13 cellular contexts compared by ENCODE assay signal in the genomic region with DNA sequence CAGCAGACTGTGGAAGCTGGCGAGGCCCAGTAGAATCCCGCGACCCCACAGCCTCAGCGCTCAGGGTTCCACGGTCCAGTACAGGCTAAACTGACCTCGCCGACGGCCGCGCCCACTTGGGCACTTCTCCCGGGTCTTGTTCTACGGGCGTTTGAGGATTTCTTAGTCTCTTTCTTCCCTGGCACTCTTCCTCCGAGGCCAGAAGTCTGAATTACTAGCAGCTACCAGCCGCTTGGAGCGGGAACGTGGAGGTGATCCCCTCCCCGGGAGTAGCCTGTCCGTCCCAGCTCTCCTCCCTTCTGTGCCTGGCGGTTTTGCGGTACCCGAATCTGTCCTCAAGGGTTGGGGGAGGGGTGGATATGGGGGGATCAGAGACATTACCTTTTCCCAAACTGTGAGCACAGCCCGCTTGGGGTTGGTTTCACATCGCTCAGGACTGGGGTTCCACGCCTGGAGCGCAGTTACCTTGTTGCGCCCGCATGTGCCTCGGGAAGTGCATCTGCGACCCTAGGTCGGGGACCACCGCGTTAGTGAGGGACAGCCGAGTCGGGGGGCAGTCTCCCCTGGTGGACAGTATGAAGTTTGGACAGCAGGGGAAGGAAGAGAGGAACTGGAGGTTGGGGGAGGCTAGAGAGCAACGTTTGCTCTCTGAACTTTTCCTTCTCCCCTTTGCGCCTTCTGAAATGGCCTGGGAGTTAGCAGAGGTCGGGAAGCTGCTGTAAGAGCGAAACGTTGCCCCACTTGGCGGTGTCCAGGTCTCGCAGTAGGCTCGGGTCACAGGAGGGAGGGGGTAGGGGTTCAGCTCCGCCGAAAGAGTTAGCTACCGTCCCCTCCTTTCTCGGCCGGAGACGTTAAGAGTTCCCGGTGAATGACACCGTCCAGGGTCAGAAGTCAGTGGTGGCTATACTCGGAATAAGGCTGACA.
DNase-seq lines count a peak whose midpoint lies in the region; ATAC-seq and TF ChIP-seq lines count a peak whose summit lies in the region.
"Had no signal": no experiment of that assay in that cellular context is flagged by ENCODE, and none has a peak within 500 bp of the region (broad histone marks: within the 10 kb centered on the region; RNA-seq: fewer than 3 reads in every experiment).

No MANE protein-coding gene starts in this region.

- no peak overlapping the region for H3K4ac ChIP-seq in IMR-90 (ENCODE audit: low read depth, low read length)

- in situ Hi-C loops in IMR-90 (cut with MboI; ENCODE audit: low sequenced_read_pairs), result no loop called here

- H4K20me1 ChIP-seq in IMR-90 (ENCODE audit: insufficient read depth, low read length) (no peaks in the 10 kb centered on the region), neural cell (ENCODE audit: insufficient read depth) (no peaks in the 10 kb centered on the region)

- no peak overlapping the region for H2AK9ac ChIP-seq in IMR-90 (replicated peaks; ENCODE audit: low read depth, low read length, poor library complexity)

- no peak overlapping the region for H2BK5ac ChIP-seq in IMR-90 (ENCODE audit: low read depth, low read length, poor library complexity, severe bottlenecking)

- no peaks in the 10 kb centered on the region for H3K9me2 ChIP-seq in neural cell (ENCODE audit: insufficient read depth, low read length)

- no peak overlapping the region for H2BK120ac ChIP-seq in IMR-90 (ENCODE audit: low read depth, low read length)

- no peak overlapping the region for H4K8ac ChIP-seq in IMR-90 (ENCODE audit: low read depth in 2 of 2, low read length in 2 of 2)

- H3F3A ChIP-seq in neural cell (ENCODE audit: insufficient read depth, low read length, poor library complexity, severe bottlenecking), result peaks cover 5% of the 10 kb centered on the region

- H2BK15ac ChIP-seq in IMR-90 (ENCODE audit: low read depth, low read length), result no peak overlapping the region

- peaks cover 0 to 14% of the 10 kb centered on the region in 2 donors for H3K36me3 Mint-ChIP-seq in CD14-positive monocyte
- peaks cover 5% of the 10 kb centered on the region for H3K36me3 Mint-ChIP-seq in activated CD4-positive, alpha-beta memory T cell treated with anti-CD3 and anti-CD28 coated beads for 36 hours

- H3K9me3 Mint-ChIP-seq in CD14-positive monocyte, result peaks cover 0 to 40% (median 18%) of the 10 kb centered on the region in 7 donors
- H3K9me3 Mint-ChIP-seq in activated CD4-positive, alpha-beta memory T cell treated with anti-CD3 and anti-CD28 coated beads for 36 hours, result no peaks in the 10 kb centered on the region
- H3K9me3 Mint-ChIP-seq: natural killer cell treated with Interleukin-12 subunit alpha and Interleukin-12 subunit beta and Interleukin-15 and Interleukin-18, amount 100 ng/mL, for 72 hours had no signal

- H4K91ac ChIP-seq in IMR-90 (ENCODE audit: insufficient read depth, low read depth, low read length), result no peak overlapping the region

- 7% methylated on average over 16 of the region's 52 CpGs; no CpG with 5 or more reads in 1 of the 2 experiments for WGBS in IMR-90 (ENCODE audit: extremely low coverage in 2 of 2, insufficient read length in 1 of 2), 2 experiments

- POLR2A ChIA-PET in IMR-90 (lab: Charles Lee; ENCODE audit: unreplicated experiment) (interaction anchor here (0.6 kb wide), 1 partner anchor 1462 kb away, joined by 3 read pairs; no protein-coding TSS in a partner anchor), HEK293T (lab: Yijun Ruan, JAX) (no interaction called here)
- POLR2A ChIA-PET in activated CD4-positive, alpha-beta memory T cell treated with anti-CD3 and anti-CD28 coated beads for 36 hours (lab: Charles Lee), result no interaction called here

- H3K4me2 ChIP-seq in IMR-90 (ENCODE audit: low read depth, low read length), result peak overlapping the region; percentile 62; the same call in 1 of the 2 replicates
- H3K4me2 ChIP-seq in neural cell (ENCODE audit: low read length), result no peak overlapping the region

- H3K4me1 ChIP-seq in IMR-90 (ENCODE audit: control insufficient read depth, insufficient read depth, low read length), result peaks cover 3% of the 10 kb centered on the region; the same call in 1 of the 2 replicates

- no peak for ATAC-seq in IMR-90 (ENCODE audit: low read depth)
- ATAC-seq: natural killer cell treated with Interleukin-12 subunit alpha and Interleukin-12 subunit beta and Interleukin-15 and Interleukin-18, amount 100 ng/mL, for 72 hours had no signal

- TF ChIP-seq CTCF in CD14-positive monocyte (IDR thresholded peaks at IDR 0.05), result no peak
- no peak for TF ChIP-seq CTCF in IMR-90 (conservative IDR thresholded peaks at IDR 0.05; ENCODE audit: low read depth, low read length)
- TF ChIP-seq CTCF in coronary artery (IDR thresholded peaks at IDR 0.05), result no peak
- no peak for TF ChIP-seq CTCF in neural cell (IDR thresholded peaks at IDR 0.05; ENCODE audit: poor library complexity, severe bottlenecking)

- no peaks in the 10 kb centered on the region for H3K9me1 ChIP-seq in IMR-90 (ENCODE audit: insufficient read depth, low read length)

- H3K18ac ChIP-seq in IMR-90 (ENCODE audit: low read depth, low read length), result no peak overlapping the region

- 0 out of 2 replicates have a peak, but pooled peaks cover 3% of the 10 kb centered on the region for H3K9me3 ChIP-seq in IMR-90 (ENCODE audit: control insufficient read depth, insufficient read depth, low read length)
- no peaks in the 10 kb centered on the region for H3K9me3 ChIP-seq in neural cell (ENCODE audit: low read length)
- H3K9me3 ChIP-seq: esophagus squamous epithelium had no signal

- H3K36me3 ChIP-seq in IMR-90 (ENCODE audit: control insufficient read depth, insufficient read depth, low read length) (no peaks in the 10 kb centered on the region), neural cell (ENCODE audit: insufficient read depth, low read length) (no peaks in the 10 kb centered on the region)
- H3K36me3 ChIP-seq: esophagus squamous epithelium had no signal

- TF ChIP-seq RAD21 in IMR-90 (IDR thresholded peaks at IDR 0.05; ENCODE audit: low read length) (no peak), neural cell (conservative IDR thresholded peaks at IDR 0.05) (no peak)

- dilution Hi-C loops in IMR-90 (cut with HindIII; ENCODE audit: low sequenced_read_pairs, unreplicated experiment), result no loop called here

- H3K79me1 ChIP-seq in IMR-90 (ENCODE audit: low read depth in 1 of 2, low read length in 2 of 2), result no peaks in the 10 kb centered on the region

- H3K9ac ChIP-seq in IMR-90 (ENCODE audit: low read depth, low read length) (no peak overlapping the region), neural cell (ENCODE audit: low read length) (no peak overlapping the region)

- DNase-seq in CD14-positive monocyte (ENCODE audit: low spot score) (no peak), IMR-90 (no peak), coronary artery (ENCODE audit: low spot score) (no peak), kidney glomerular epithelial cell (lab: John Stamatoyannopoulos, UW) (no peak), NCI-H345 (lab: John Stamatoyannopoulos, UW) (no peak), HEK293T (ENCODE audit: extremely low spot score) (no peak)
- no peak for DNase-seq in activated CD4-positive, alpha-beta memory T cell treated with anti-CD3 and anti-CD28 coated beads for 36 hours
- DNase-seq: activated gamma-delta T cell, esophagus squamous epithelium, NCI-H1417 treated with DMSO at 0.1 percent for 48 hours had no signal

- CTCF ChIA-PET in IMR-90 (lab: Yijun Ruan, JAX) (interaction anchor here (0.6 to 2.5 kb wide), 6 partner anchors 17 to 917 kb away, joined by 3 to 22 read pairs (median 8); no protein-coding TSS in a partner anchor), HEK293T (lab: Yijun Ruan, JAX) (interaction anchor here (0.8 to 2.4 kb wide), 5 partner anchors 11 to 545 kb away, joined by 3 to 10 read pairs (median 4); no protein-coding TSS in a partner anchor)
- CTCF ChIA-PET in activated CD4-positive, alpha-beta memory T cell treated with anti-CD3 and anti-CD28 coated beads for 36 hours (lab: Charles Lee), result interaction anchor here (0.6 to 6.9 kb wide), 9 partner anchors 11 to 910 kb away, joined by 3 to 123 read pairs (median 14); no protein-coding TSS in a partner anchor

- peaks cover 85% of the 10 kb centered on the region for H3K27me3 ChIP-seq in IMR-90 (ENCODE audit: control insufficient read depth, insufficient read depth, low read length)
- peaks cover 95% of the 10 kb centered on the region for H3K27me3 ChIP-seq in neural cell (ENCODE audit: insufficient read depth, low read depth, low read length)

- H3K14ac ChIP-seq in IMR-90 (replicated peaks; ENCODE audit: low read depth, low read length), result no peak overlapping the region

- H3K23ac ChIP-seq in IMR-90 (ENCODE audit: low read depth, low read length), result no peak overlapping the region

- peak overlapping the region; percentile 48 to 97 for H3K4me3 Mint-ChIP-seq in CD14-positive monocyte
- H3K4me3 Mint-ChIP-seq in activated CD4-positive, alpha-beta memory T cell treated with anti-CD3 and anti-CD28 coated beads for 36 hours, result no peak overlapping the region
- H3K4me3 Mint-ChIP-seq: natural killer cell treated with Interleukin-12 subunit alpha and Interleukin-12 subunit beta and Interleukin-15 and Interleukin-18, amount 100 ng/mL, for 72 hours had no signal

- TF ChIP-seq EP300 in neural cell (conservative IDR thresholded peaks at IDR 0.05; ENCODE audit: poor library complexity, severe bottlenecking), result no peak

- intact Hi-C loops in CD14-positive monocyte (cut with micrococcal nuclease), result loop anchor here in 1 of 2 donors (5.0 kb wide), 1 partner anchor 910 kb away; no protein-coding TSS in a partner anchor
- intact Hi-C loops in IMR-90 (cut with micrococcal nuclease), result loop anchor here (1.0 to 5.0 kb wide), 3 partner anchors 551 to 1270 kb away; no protein-coding TSS in a partner anchor
- intact Hi-C loops in activated CD4-positive, alpha-beta memory T cell treated with anti-CD3 and anti-CD28 coated beads for 36 hours (cut with micrococcal nuclease), result loop anchor here (1.0 to 5.0 kb wide), 7 partner anchors 10 to 1280 kb away; partner anchors contain the start of genes CCNH and MEF2C

- peaks cover 40% of the 10 kb centered on the region for H3K79me2 ChIP-seq in neural cell (replicated peaks; ENCODE audit: insufficient read depth, low read length)

- H3K27ac Mint-ChIP-seq in CD14-positive monocyte, result no peak overlapping the region
- no peak overlapping the region for H3K27ac Mint-ChIP-seq in activated CD4-positive, alpha-beta memory T cell treated with anti-CD3 and anti-CD28 coated beads for 36 hours

- H2BK20ac ChIP-seq in IMR-90 (ENCODE audit: low read depth, low read length), result no peak overlapping the region

- no peak overlapping the region for H3K27ac ChIP-seq in IMR-90 (ENCODE audit: insufficient read depth, low read length)
- no peak overlapping the region for H3K27ac ChIP-seq in coronary artery
- H3K27ac ChIP-seq in neural cell (ENCODE audit: low read length), result no peak overlapping the region
- H3K27ac ChIP-seq: esophagus squamous epithelium, SK-N-MC had no signal

- BruUV-seq in IMR-90 (replicated peaks; lab: Mats Ljungman, UMichigan), result no TSS peak

- no peak overlapping the region for H2AK5ac ChIP-seq in IMR-90 (ENCODE audit: low read depth, low read length)

- TF ChIP-seq POLR2A in IMR-90 (IDR thresholded peaks at IDR 0.05; ENCODE audit: low read depth, low read length), result no peak

- no peak overlapping the region for H3K56ac ChIP-seq in IMR-90 (ENCODE audit: extremely low read depth, insufficient read depth, low read length)

- H4K5ac ChIP-seq in IMR-90 (ENCODE audit: low read depth, low read length), result no peak overlapping the region

- peaks cover 98 to 99% (median 99%) of the 10 kb centered on the region in 3 donors for H3K27me3 Mint-ChIP-seq in CD14-positive monocyte (ENCODE audit: low read depth in 3 of 3)
- peaks cover 80% of the 10 kb centered on the region for H3K27me3 Mint-ChIP-seq in activated CD4-positive, alpha-beta memory T cell treated with anti-CD3 and anti-CD28 coated beads for 36 hours

- peak overlapping the region; percentile 59 for H2AFZ ChIP-seq in IMR-90 (replicated peaks; ENCODE audit: low read length, poor library complexity)
- no peak overlapping the region for H2AFZ ChIP-seq in neural cell (ENCODE audit: low read depth, low read length)

- peaks cover 37% of the 10 kb centered on the region for H3K4me1 Mint-ChIP-seq in CD14-positive monocyte
- peaks cover 25% of the 10 kb centered on the region for H3K4me1 Mint-ChIP-seq in activated CD4-positive, alpha-beta memory T cell treated with anti-CD3 and anti-CD28 coated beads for 36 hours (ENCODE audit: low read depth)

- no peak overlapping the region for H3K4me3 ChIP-seq in IMR-90 (ENCODE audit: insufficient read depth, low read depth, low read length)
- H3K4me3 ChIP-seq in coronary artery, result peak overlapping the region; percentile 46
- no peak overlapping the region for H3K4me3 ChIP-seq in neural cell (ENCODE audit: low read length)
